ENCODE assay signal across 8 cellular contexts in the genomic region with DNA sequence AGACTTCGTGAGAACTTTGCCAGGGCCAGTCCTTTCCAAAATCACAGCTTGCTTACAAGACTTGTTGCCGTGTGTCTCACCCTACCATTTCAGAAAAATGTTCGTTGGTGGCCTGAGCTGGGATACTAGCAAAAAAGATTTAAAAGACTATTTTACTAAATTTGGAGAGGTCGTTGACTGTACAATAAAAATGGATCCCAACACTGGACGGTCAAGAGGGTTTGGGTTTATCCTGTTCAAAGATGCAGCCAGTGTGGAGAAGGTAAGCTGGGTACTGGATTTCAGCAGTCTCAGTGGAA.
DNase-seq lines count a peak whose midpoint lies in the region; ATAC-seq lines count a peak whose summit lies in the region.

No MANE protein-coding gene starts in this region.

- H3K9me3 Mint-ChIP-seq in stimulated activated naive CD8-positive, alpha-beta T cell treated with anti-CD3 and anti-CD28 coated beads, Interleukin-15, Interleukin-2, amounts not matched to agents 100 ng/mL and 50 ng/mL, for 24 hours, result no peaks in the 10 kb centered on the region
- no peaks in the 10 kb centered on the region for H3K9me3 Mint-ChIP-seq in central memory CD8-positive, alpha-beta T cell

- peak overlapping the region; percentile 91 for H3K27ac Mint-ChIP-seq in stimulated activated naive CD8-positive, alpha-beta T cell treated with anti-CD3 and anti-CD28 coated beads, Interleukin-15, Interleukin-2, amounts not matched to agents 100 ng/mL and 50 ng/mL, for 24 hours
- peak overlapping the region; percentile 54 for H3K27ac Mint-ChIP-seq in central memory CD8-positive, alpha-beta T cell (ENCODE audit: low read depth)

- peak overlapping the region; percentile 95 to 98 for H3K27ac ChIP-seq in mucosa of rectum (ENCODE audit: low read depth in 2 of 2, low read length in 2 of 2)

- H3K4me1 Mint-ChIP-seq in stimulated activated naive CD8-positive, alpha-beta T cell treated with anti-CD3 and anti-CD28 coated beads, Interleukin-15, Interleukin-2, amounts not matched to agents 100 ng/mL and 50 ng/mL, for 24 hours (ENCODE audit: low read depth), result peaks cover 51% of the 10 kb centered on the region
- peaks cover 41% of the 10 kb centered on the region for H3K4me1 Mint-ChIP-seq in central memory CD8-positive, alpha-beta T cell

- H3K4me1 ChIP-seq in mucosa of rectum (ENCODE audit: control insufficient read depth in 2 of 2, insufficient read depth in 2 of 2, low read length in 2 of 2), result peaks cover 55 to 59% of the 10 kb centered on the region in 2 donors

- H3K27me3 ChIP-seq in mucosa of rectum (ENCODE audit: control insufficient read depth in 2 of 2, insufficient read depth in 2 of 2, low read length in 2 of 2), result no peaks in the 10 kb centered on the region

- ATAC-seq in stimulated activated naive CD8-positive, alpha-beta T cell treated with anti-CD3 and anti-CD28 coated beads, Interleukin-15, Interleukin-2, amounts not matched to agents 100 U/mL and 50 U/mL, for 24 hours, result no peak
- ATAC-seq in central memory CD8-positive, alpha-beta T cell (replicated peaks; ENCODE audit: extremely low read depth, poor library complexity, severe bottlenecking), result no peak
- no peak for ATAC-seq in GM21529 (IDR thresholded peaks at IDR 0.05; ENCODE audit: unreplicated experiment)

- peak overlapping the region; percentile 100 for H3K4me3 Mint-ChIP-seq in stimulated activated naive CD8-positive, alpha-beta T cell treated with anti-CD3 and anti-CD28 coated beads, Interleukin-15, Interleukin-2, amounts not matched to agents 100 ng/mL and 50 ng/mL, for 24 hours
- peak overlapping the region; percentile 98 for H3K4me3 Mint-ChIP-seq in central memory CD8-positive, alpha-beta T cell

- H3K36me3 Mint-ChIP-seq in stimulated activated naive CD8-positive, alpha-beta T cell treated with anti-CD3 and anti-CD28 coated beads, Interleukin-15, Interleukin-2, amounts not matched to agents 100 ng/mL and 50 ng/mL, for 24 hours (ENCODE audit: low read depth), result peaks cover 59% of the 10 kb centered on the region
- peaks cover 57% of the 10 kb centered on the region for H3K36me3 Mint-ChIP-seq in central memory CD8-positive, alpha-beta T cell (ENCODE audit: insufficient read depth)

- no peaks in the 10 kb centered on the region for H3K9me3 ChIP-seq in mucosa of rectum (ENCODE audit: control insufficient read depth in 2 of 2, low read length in 2 of 2)

- no peak for DNase-seq in stimulated activated naive CD8-positive, alpha-beta T cell treated with anti-CD3 and anti-CD28 coated beads, Interleukin-15, Interleukin-2, amounts not matched to agents 100 U/mL and 50 U/mL, for 24 hours
- no peak for DNase-seq in central memory CD8-positive, alpha-beta T cell (ENCODE audit: low spot score in 2 of 2)
- DNase-seq in DMS114 treated with DMSO at 0.1 percent for 48 hours (lab: John Stamatoyannopoulos, UW; ENCODE audit: unreplicated experiment), result no peak
- no peak for DNase-seq in cortex of kidney (lab: John Stamatoyannopoulos, UW)
- DNase-seq in NCI-H2196 (lab: John Stamatoyannopoulos, UW; ENCODE audit: unreplicated experiment), result no peak

- H3K36me3 ChIP-seq in mucosa of rectum (ENCODE audit: control insufficient read depth in 2 of 2, insufficient read depth in 2 of 2, low read length in 2 of 2), result peaks cover 40 to 45% of the 10 kb centered on the region in 2 donors

- peaks cover 3% of the 10 kb centered on the region for H3K27me3 Mint-ChIP-seq in stimulated activated naive CD8-positive, alpha-beta T cell treated with anti-CD3 and anti-CD28 coated beads, Interleukin-15, Interleukin-2, amounts not matched to agents 100 ng/mL and 50 ng/mL, for 24 hours
- no peaks in the 10 kb centered on the region for H3K27me3 Mint-ChIP-seq in central memory CD8-positive, alpha-beta T cell

- peak overlapping the region; percentile 93 to 98 for H3K4me3 ChIP-seq in mucosa of rectum (ENCODE audit: low read length in 2 of 2)

- peak overlapping the region; percentile 98 for H3K9ac ChIP-seq in mucosa of rectum (ENCODE audit: low read depth in 1 of 2, low read length in 2 of 2)
